In genomic region chr20:44129996-44130718, GRCh38 we compare ENCODE assay signal across 1 cellular context.
TF ChIP-seq lines count a peak whose summit lies in the region.

No MANE protein-coding gene starts in this region.

TF ChIP-seq in WTC11, 78 proteins besides CTCF, POLR2A, EP300 and RAD21 (continued from another document):
- TF ChIP-seq, protein P1, sequence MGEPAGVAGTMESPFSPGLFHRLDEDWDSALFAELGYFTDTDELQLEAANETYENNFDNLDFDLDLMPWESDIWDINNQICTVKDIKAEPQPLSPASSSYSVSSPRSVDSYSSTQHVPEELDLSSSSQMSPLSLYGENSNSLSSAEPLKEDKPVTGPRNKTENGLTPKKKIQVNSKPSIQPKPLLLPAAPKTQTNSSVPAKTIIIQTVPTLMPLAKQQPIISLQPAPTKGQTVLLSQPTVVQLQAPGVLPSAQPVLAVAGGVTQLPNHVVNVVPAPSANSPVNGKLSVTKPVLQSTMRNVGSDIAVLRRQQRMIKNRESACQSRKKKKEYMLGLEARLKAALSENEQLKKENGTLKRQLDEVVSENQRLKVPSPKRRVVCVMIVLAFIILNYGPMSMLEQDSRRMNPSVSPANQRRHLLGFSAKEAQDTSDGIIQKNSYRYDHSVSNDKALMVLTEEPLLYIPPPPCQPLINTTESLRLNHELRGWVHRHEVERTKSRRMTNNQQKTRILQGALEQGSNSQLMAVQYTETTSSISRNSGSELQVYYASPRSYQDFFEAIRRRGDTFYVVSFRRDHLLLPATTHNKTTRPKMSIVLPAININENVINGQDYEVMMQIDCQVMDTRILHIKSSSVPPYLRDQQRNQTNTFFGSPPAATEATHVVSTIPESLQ (CRISPR knock-in tag; IDR thresholded peaks at IDR 0.05), result no peak
